ENCODE assay signal across 28 cellular contexts in genomic region chr14:102047808-102048540, GRCh38.
"Had no signal": no experiment of that assay in that cellular context is flagged by ENCODE, and none has a peak within 500 bp of the region (broad histone marks: within the 10 kb centered on the region; RNA-seq: fewer than 3 reads in every experiment).

No MANE protein-coding gene starts in this region.

- H3K9me3 Mint-ChIP-seq: activated CD8-positive, alpha-beta T cell treated with anti-CD3 and anti-CD28 coated beads for 36 hours; activated naive CD4-positive, alpha-beta T cell treated with anti-CD3 and anti-CD28 coated beads, Interleukin-2, amount 50 U/mL, for 72 hours; activated T-helper 1 cell treated with anti-CD3 and anti-CD28 coated beads, Interleukin-12 subunit alpha, Interleukin-12 subunit beta, Interleukin-2, Interleukin-4 antibody, amounts not matched to agents 30 ng/mL and 10 ng/mL and 1 ng/mL, durations not matched to agents 14 hours and 24 hours and 36 hours; brain; T-cell had no signal

- DNase-seq: activated CD4-positive, CD25-positive, alpha-beta regulatory T cell; activated CD8-positive, alpha-beta memory T cell treated with anti-CD3 and anti-CD28 coated beads, Interleukin-2, amount 50 U/mL, for 4 hours; activated CD8-positive, alpha-beta T cell treated with anti-CD3 and anti-CD28 coated beads for 36 hours; activated effector memory CD4-positive, alpha-beta T cell treated with anti-CD3 and anti-CD28 coated beads, Interleukin-2, amount 50 U/mL, for 16 hours; activated naive CD4-positive, alpha-beta T cell treated with Interleukin-2 at 50 U/mL for 16 hours; activated T-cell treated with anti-CD3 and anti-CD28 coated beads, Interleukin-2, amount 50 U/mL, for 1 hour; amygdala; MG63; MV-4-11; NCI-H1105; NCI-H1436; NCI-H1694 treated with DMSO at 0.1 percent for 48 hours; NCI-H2029 treated with DMSO at 0.1 percent for 48 hours; NCI-H345; NCI-H510A; NCI-H526 treated with DMSO at 0.1 percent for 48 hours; NCI-H82; T-cell; T-helper 2 cell; T1000 had no signal

- H3K27me3 ChIP-seq: cardiac muscle cell, MG63 had no signal

- H3K4me3 Mint-ChIP-seq: activated CD8-positive, alpha-beta T cell treated with anti-CD3 and anti-CD28 coated beads for 36 hours; activated T-helper 1 cell treated with anti-CD3 and anti-CD28 coated beads, Interleukin-12 subunit alpha, Interleukin-12 subunit beta, Interleukin-2, Interleukin-4 antibody, amounts not matched to agents 30 ng/mL and 10 ng/mL and 1 ng/mL, durations not matched to agents 14 hours and 24 hours and 36 hours; brain; T-cell had no signal

- H3K9me3 ChIP-seq: MG63 had no signal

- FAIRE-seq: astrocyte, TTC549 had no signal

- H3K27ac ChIP-seq: cardiac muscle cell, SK-N-MC had no signal

- ATAC-seq: activated CD8-positive, alpha-beta T cell treated with anti-CD3 and anti-CD28 coated beads for 36 hours; activated naive CD4-positive, alpha-beta T cell treated with anti-CD3 and anti-CD28 coated beads, Interleukin-2, amount 50 U/mL, for 72 hours; Right ventricle myocardium inferior; T-cell had no signal

- H3K27me3 Mint-ChIP-seq: activated CD8-positive, alpha-beta T cell treated with anti-CD3 and anti-CD28 coated beads for 36 hours; brain; T-cell had no signal

- H3K27ac Mint-ChIP-seq: T-cell had no signal

- H3K4me1 Mint-ChIP-seq: brain, T-cell had no signal

- H3K4me3 ChIP-seq: cardiac muscle cell, MG63, SK-N-MC had no signal
